ENCODE assay signal across 34 cellular contexts in the genomic region with DNA sequence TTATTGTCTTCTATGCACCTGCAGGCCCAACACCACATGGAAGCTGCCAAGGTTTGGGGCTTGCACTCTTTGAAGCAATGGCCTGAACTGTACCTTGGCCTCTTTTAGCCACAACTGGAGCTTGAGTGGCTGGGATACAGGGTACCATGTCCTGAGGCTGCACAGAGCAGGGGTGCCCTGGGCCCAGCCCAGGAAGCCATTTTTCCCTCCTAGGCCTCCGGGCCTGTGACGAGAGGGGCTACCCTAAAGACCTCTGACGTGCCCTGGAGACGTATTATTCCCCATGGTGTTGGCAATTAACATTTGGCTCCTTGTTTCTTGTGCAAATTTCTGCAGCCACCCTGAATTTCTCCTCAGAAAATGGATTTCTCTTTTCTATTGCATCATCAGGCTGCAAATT.
"Had no signal": no experiment of that assay in that cellular context is flagged by ENCODE, and none has a peak within 500 bp of the region (broad histone marks: within the 10 kb centered on the region; RNA-seq: fewer than 3 reads in every experiment).

No MANE protein-coding gene starts in this region.

- H3K4me3 ChIP-seq: MG63 had no signal

- H3K36me3 ChIP-seq: MG63 had no signal

- H3K9me3 ChIP-seq: MG63 had no signal

- DNase-seq: Karpas-422, Kasumi-1, MG63, MM.1S, MV-4-11, NCI-H1048, NCI-H1092, NCI-H1092 treated with DMSO at 0.1 percent for 48 hours, NCI-H1105, NCI-H1417, NCI-H1417 treated with DMSO at 0.1 percent for 48 hours, NCI-H1436, NCI-H1436 treated with DMSO at 0.1 percent for 48 hours, NCI-H146, NCI-H1694, NCI-H1694 treated with DMSO at 0.1 percent for 48 hours, NCI-H187, NCI-H187 treated with DMSO at 0.1 percent for 48 hours, NCI-H1930, NCI-H2029, NCI-H2029 treated with DMSO at 0.1 percent for 48 hours, NCI-H2081, NCI-H2081 treated with DMSO at 0.1 percent for 48 hours, NCI-H2107, NCI-H2171, NCI-H2171 treated with DMSO at 0.1 percent for 48 hours, NCI-H2227 treated with DMSO at 0.1 percent for 48 hours, NCI-H226, NCI-H345, NCI-H446, NCI-H446 treated with DMSO at 0.1 percent for 48 hours, NCI-H510A, NCI-H510A treated with DMSO at 0.1 percent for 48 hours, NCI-H524 had no signal
